Comparison of ENCODE assay signal across 1 cellular context in genomic region chr9:134172198-134173126, GRCh38.
TF ChIP-seq lines count a peak whose summit lies in the region.

No MANE protein-coding gene starts in this region.

TF ChIP-seq in HepG2, 621 proteins besides CTCF, POLR2A, EP300 and RAD21:
- peak; percentile 13; the same call in 1 of the 2 replicates for TF ChIP-seq ZFX (CRISPR knock-in tag; IDR thresholded peaks at IDR 0.05; ENCODE audit: low read depth)
- no peak for TF ChIP-seq GPN1 (CRISPR knock-in tag; IDR thresholded peaks at IDR 0.05; ENCODE audit: borderline replicate concordance)
- peak; percentile 54 for TF ChIP-seq ZNF687 (CRISPR knock-in tag; IDR thresholded peaks at IDR 0.05)
